8 cellular contexts compared by ENCODE assay signal in the genomic region with DNA sequence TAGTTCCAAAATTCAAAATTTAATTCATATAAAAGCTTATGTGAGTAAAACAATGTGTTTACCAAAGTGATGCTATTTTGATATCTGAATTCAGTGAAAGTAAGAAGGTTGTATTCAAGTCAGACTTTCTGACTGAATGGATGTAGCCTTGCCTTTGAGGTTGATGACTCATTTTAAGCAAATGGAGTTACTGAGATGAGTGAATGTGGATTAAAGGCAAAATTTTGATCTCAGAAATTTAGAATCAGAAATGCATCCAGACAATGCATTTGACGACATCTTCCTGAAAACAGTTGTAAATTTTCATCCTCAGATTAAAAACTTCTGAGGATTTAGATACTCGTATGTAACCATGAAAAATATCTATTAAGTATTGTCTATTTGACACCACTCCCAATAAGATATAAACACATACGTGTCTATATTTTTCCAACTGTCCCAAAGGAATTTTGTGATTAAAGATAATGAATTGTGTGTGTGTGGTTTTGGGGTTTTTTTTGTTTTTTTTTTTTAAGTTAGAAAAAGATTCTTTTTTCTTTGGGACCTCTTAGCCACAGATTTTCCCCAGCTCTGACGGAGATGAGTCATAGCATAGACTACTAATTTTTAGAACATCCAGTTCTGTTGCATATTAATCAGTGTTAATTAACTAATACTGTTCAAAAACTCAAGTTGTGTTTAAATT. TPM values are rescaled to one million over a fixed set of nuclear protein-coding genes. Genes with fewer than 3 reads are reported as not detected.
A peak's percentile ranks its signal among the peaks of the same experiment; 100 is the strongest.
DNase-seq lines count a peak whose midpoint lies in the region; ATAC-seq, FAIRE-seq and TF ChIP-seq lines count a peak whose summit lies in the region.

No MANE protein-coding gene starts in this region.

- peaks cover 16% of the 10 kb centered on the region for H3K36me3 Mint-ChIP-seq in natural killer cell treated with Interleukin-12 subunit alpha and Interleukin-12 subunit beta and Interleukin-15 and Interleukin-18, amount 100 ng/mL, for 72 hours

- ATAC-seq in GM18907 (IDR thresholded peaks at IDR 0.05; ENCODE audit: unreplicated experiment) (peak; percentile 79), HG02884 (IDR thresholded peaks at IDR 0.05; ENCODE audit: unreplicated experiment) (peak; percentile 90), SK-N-SH treated with all-trans-retinoic acid at 6 μM for 48 hours (peak; percentile 87), GM21528 (IDR thresholded peaks at IDR 0.05; ENCODE audit: low FRiP score, unreplicated experiment) (no peak)
- ATAC-seq in natural killer cell treated with Interleukin-12 subunit alpha and Interleukin-12 subunit beta and Interleukin-15 and Interleukin-18, amount 100 ng/mL, for 72 hours, result peak; percentile 84 to 89

- peaks cover 31 to 33% of the 10 kb centered on the region in 2 donors for H3K4me1 Mint-ChIP-seq in natural killer cell treated with Interleukin-12 subunit alpha and Interleukin-12 subunit beta and Interleukin-15 and Interleukin-18, amount 100 ng/mL, for 72 hours (ENCODE audit: low read depth in 2 of 2)

- no peaks in the 10 kb centered on the region for H3K9me3 Mint-ChIP-seq in natural killer cell treated with Interleukin-12 subunit alpha and Interleukin-12 subunit beta and Interleukin-15 and Interleukin-18, amount 100 ng/mL, for 72 hours

- H3K27ac Mint-ChIP-seq in natural killer cell treated with Interleukin-12 subunit alpha and Interleukin-12 subunit beta and Interleukin-15 and Interleukin-18, amount 100 ng/mL, for 72 hours, result peak overlapping the region; percentile 24 to 75

- DNase-seq in natural killer cell treated with Interleukin-12 subunit alpha and Interleukin-12 subunit beta and Interleukin-15 and Interleukin-18, amount 100 ng/mL, for 72 hours (ENCODE audit: low spot score), result no peak
- DNase-seq in frontal cortex (ENCODE audit: low spot score in 2 of 2), result no peak
- DNase-seq in GOT3 (lab: John Stamatoyannopoulos, UW), result no peak
- DNase-seq in DMS53 treated with DMSO at 0.1 percent for 48 hours (lab: John Stamatoyannopoulos, UW; ENCODE audit: unreplicated experiment), result no peak

- no peaks in the 10 kb centered on the region for H3K27me3 Mint-ChIP-seq in natural killer cell treated with Interleukin-12 subunit alpha and Interleukin-12 subunit beta and Interleukin-15 and Interleukin-18, amount 100 ng/mL, for 72 hours

- FAIRE-seq in frontal cortex (lab: Jason Lieb, UNC), result no peak

- H3K4me3 Mint-ChIP-seq in natural killer cell treated with Interleukin-12 subunit alpha and Interleukin-12 subunit beta and Interleukin-15 and Interleukin-18, amount 100 ng/mL, for 72 hours, result peak overlapping the region; percentile 49

TF ChIP-seq in SK-N-SH treated with all-trans-retinoic acid at 6 μM for 48 hours, 23 proteins besides CTCF, POLR2A, EP300 and RAD21:
- no peak for TF ChIP-seq ZFP30 (CRISPR knock-in tag; IDR thresholded peaks at IDR 0.05)
- TF ChIP-seq ZC3H10 (CRISPR knock-in tag; IDR thresholded peaks at IDR 0.05), result no peak
- no peak for TF ChIP-seq ISL1 (CRISPR knock-in tag; IDR thresholded peaks at IDR 0.05)
- TF ChIP-seq CSDC2 (CRISPR knock-in tag; IDR thresholded peaks at IDR 0.05), result no peak

RNA-seq across cellular contexts. Expression of gene NFKB1, which starts 34.4 kb away (rescaled TPM):
- total RNA-seq in natural killer cell treated with Interleukin-12 subunit alpha and Interleukin-12 subunit beta and Interleukin-15 and Interleukin-18, amount 100 ng/mL, for 72 hours, result 100 to 1,000 TPM; 108 to 131 TPM
- 6.5 TPM for total RNA-seq in frontal cortex

Comparison
In these comparisons a context has a peak if more than half of its experiments do, and no peak if none do; other contexts are left out.
1. RNA of gene NFKB1, which starts 34.4 kb away (total RNA-seq): 108 to 131 TPM in natural killer cell treated with Interleukin-12 subunit alpha and Interleukin-12 subunit beta and Interleukin-15 and Interleukin-18, amount 100 ng/mL, for 72 hours; 6.5 TPM in frontal cortex (single experiment); every median in the first group is over 10 times any median in the second.